8 cellular contexts compared by ENCODE assay signal in the genomic region with DNA sequence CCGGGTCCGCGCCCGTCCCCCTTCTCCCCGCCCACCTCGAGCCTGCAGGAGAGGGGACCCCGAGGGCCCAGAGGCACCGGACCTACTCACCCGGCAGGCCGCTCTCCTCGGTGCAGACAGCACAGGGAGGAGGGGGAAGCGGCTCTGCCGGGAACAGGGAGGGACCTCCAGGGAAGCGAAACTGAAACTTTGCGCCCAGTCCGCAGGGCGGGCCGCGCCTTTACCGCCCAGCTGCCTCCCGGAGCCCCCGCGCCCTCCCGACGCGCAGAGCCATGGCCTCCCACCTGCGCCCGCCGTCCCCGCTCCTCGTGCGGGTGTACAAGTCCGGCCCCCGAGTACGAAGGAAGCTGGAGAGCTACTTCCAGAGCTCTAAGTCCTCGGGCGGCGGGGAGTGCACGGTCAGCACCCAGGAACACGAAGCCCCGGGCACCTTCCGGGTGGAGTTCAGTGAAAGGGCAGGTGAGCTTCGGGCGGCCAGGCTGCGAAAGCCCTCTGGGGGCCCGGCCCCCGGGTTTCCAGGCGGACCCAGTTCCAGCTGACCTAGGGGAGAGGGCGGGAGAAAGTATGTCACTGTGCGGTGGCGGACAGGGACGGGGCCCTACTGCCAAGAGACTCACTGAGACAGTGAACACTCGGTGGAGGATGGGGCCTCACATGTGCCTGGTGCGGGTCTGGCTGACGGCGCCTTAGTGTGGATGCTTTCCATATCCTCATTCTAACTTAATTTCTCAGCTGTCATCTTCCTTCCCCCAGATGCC. TPM values are rescaled to one million over a fixed set of nuclear protein-coding genes. Genes with fewer than 3 reads are reported as not detected.
DNase-seq lines count a peak whose midpoint lies in the region; ATAC-seq and TF ChIP-seq lines count a peak whose summit lies in the region.

Gene DTX3L, plus strand, starts transcription at position 184 of the 758 bp plus-strand sequence. Its CDS starts 89 bp downstream, at position 273.
Gene PARP9, minus strand, starts transcription at position 146 of the 758 bp plus-strand sequence. CDS start 4,680 bp downstream, outside the sequence.

- intact Hi-C loops in colonic mucosa (cut with DNase I) = no loop called here

- H3K9ac ChIP-seq in colonic mucosa (ENCODE audit: low read depth in 2 of 2, low read length in 2 of 2) = peak within 1 kb of the TSS; percentile 76 to 94

- peak within 1 kb of the TSS; percentile 94 for H3K27ac ChIP-seq in colonic mucosa
- H3K27ac ChIP-seq in layer of hippocampus (ENCODE audit: low read depth, low read length) = peak within 1 kb of the TSS; percentile 81

- DNase-seq in ACHN (peak; percentile 82), NCI-H345 treated with DMSO at 0.1 percent for 48 hours (lab: John Stamatoyannopoulos, UW; ENCODE audit: unreplicated experiment) (peak; percentile 27), colonic mucosa (peak; percentile 87)
- DNase-seq in activated CD4-positive, alpha-beta T cell treated with anti-CD3 and anti-CD28 coated beads for 48 hours = peak; percentile 84
- peak; percentile 31 to 59 (median 54) for DNase-seq in stimulated activated CD4-positive, alpha-beta T cell treated with anti-CD3 and anti-CD28 coated beads, Interleukin-1b, Interleukin-23, amount 100 ng/mL, for 24 hours (ENCODE audit: low read depth in 4 of 4, low spot score in 1 of 4)

- no peaks in the 10 kb centered on the region for H3K4me1 ChIP-seq in colonic mucosa

- ATAC-seq in GM18907 (IDR thresholded peaks at IDR 0.05; ENCODE audit: unreplicated experiment) (peak; percentile 75), HG03139 (IDR thresholded peaks at IDR 0.05; ENCODE audit: unreplicated experiment) (peak; percentile 72)

- peaks cover 9% of the 10 kb centered on the region for H3K36me3 ChIP-seq in colonic mucosa

- in situ Hi-C loops in ACHN (cut with HindIII; ENCODE audit: low pct_ligation_motif_present, low pct_unique_long_range_greater_than_20kb, low sequenced_read_pairs) = no loop called here

- TF ChIP-seq CTCF in colonic mucosa (IDR thresholded peaks at IDR 0.05) = no peak

- H3K9me3 ChIP-seq in colonic mucosa = no peaks in the 10 kb centered on the region

- H3K4me3 ChIP-seq in colonic mucosa = peak within 1 kb of the TSS; percentile 66

- no peaks in the 10 kb centered on the region for H3K27me3 ChIP-seq in colonic mucosa
- no peaks in the 10 kb centered on the region for H3K27me3 ChIP-seq in layer of hippocampus (ENCODE audit: control insufficient read depth, insufficient read depth, low read length)

RNA-seq across cellular contexts. Expression of gene DTX3L, which starts in this region (rescaled TPM):
- 10 to 100 TPM; 44.0 to 46.4 TPM for total RNA-seq in colonic mucosa

RNA-seq across cellular contexts. Expression of gene PARP9, which starts in this region (rescaled TPM):
- total RNA-seq in colonic mucosa = 10 to 100 TPM; 20.2 to 28.0 TPM

Comparison
In these comparisons a context has a peak if more than half of its experiments do, and no peak if none do; other contexts are left out.
1. Peak in every context shown above with its lines: DNase-seq, ATAC-seq, H3K4me3 ChIP-seq and H3K27ac ChIP-seq.
2. DNase-seq: peak in every context shown above with its lines; median percentile 87 in colonic mucosa; 84 in activated CD4-positive, alpha-beta T cell treated with anti-CD3 and anti-CD28 coated beads for 48 hours; 82 in ACHN; 54 in stimulated activated CD4-positive, alpha-beta T cell treated with anti-CD3 and anti-CD28 coated beads, Interleukin-1b, Interleukin-23, amount 100 ng/mL, for 24 hours; 27 in NCI-H345 treated with DMSO at 0.1 percent for 48 hours.